In genomic region chr7:127000725-127001124, GRCh38 we compare ENCODE assay signal across 27 cellular contexts.
"Had no signal": no experiment of that assay in that cellular context is flagged by ENCODE, and none has a peak within 500 bp of the region (broad histone marks: within the 10 kb centered on the region; RNA-seq: fewer than 3 reads in every experiment).

No MANE protein-coding gene starts in this region.

- H3K27me3 ChIP-seq: stomach, suprapubic skin, testis, thyroid gland, tibial artery, tibial nerve, transverse colon, upper lobe of left lung, upper lobe of right lung, uterus, vagina had no signal

- H3K4me1 ChIP-seq: stomach, suprapubic skin, testis, thyroid gland, tibial artery, tibial nerve, transverse colon, upper lobe of left lung, upper lobe of right lung, uterus, vagina had no signal

- H3K4me3 ChIP-seq: stomach, suprapubic skin, testis, thoracic aorta, thyroid gland, tibial artery, tibial nerve, transverse colon, upper lobe of left lung, upper lobe of right lung, uterus, vagina had no signal

- H3K36me3 ChIP-seq: stomach, suprapubic skin, thoracic aorta, thyroid gland, tibial artery, tibial nerve, transverse colon, upper lobe of left lung, upper lobe of right lung, uterus, vagina had no signal

- DNase-seq: stimulated activated CD4-positive, alpha-beta T cell treated with anti-CD3 and anti-CD28 coated beads, Interleukin-2, amount 100 ng/mL, for 48 hours; stimulated activated CD4-positive, alpha-beta T cell treated with anti-CD3 and anti-CD28 coated beads, Interleukin-4, amount 100 ng/mL, for 1 hour; stimulated activated CD4-positive, alpha-beta T cell treated with anti-CD3 and anti-CD28 coated beads, Interleukin-4, amount 100 ng/mL, for 24 hours; stimulated activated CD4-positive, alpha-beta T cell treated with anti-CD3 and anti-CD28 coated beads, Interleukin-4, amount 100 ng/mL, for 4 hours; stimulated activated CD8-positive, alpha-beta memory T cell treated with anti-CD3 and anti-CD28 coated beads, Interleukin-4, amount 100 ng/mL, for 48 hours; stimulated activated naive B cell treated with anti-CD40 and anti-IgM and Interleukin-4, amounts not matched to agents 10 μg/mL and 1 μg/mL and 100 μg/mL, for 72 hours; stimulated activated naive CD4-positive, alpha-beta T cell; stimulated activated naive CD4-positive, alpha-beta T cell treated with Interleukin-2 at 50 U/mL for 16 hours; stimulated activated naive CD8-positive, alpha-beta T cell treated with anti-CD3 and anti-CD28 coated beads, Interleukin-15, amount 100 ng/mL, for 72 hours; stimulated activated naive CD8-positive, alpha-beta T cell treated with anti-CD3 and anti-CD28 coated beads, Interleukin-15, Interleukin-2, amounts not matched to agents 100 U/mL and 50 U/mL, for 24 hours; stomach; substantia nigra; testis; thyroid gland; tibial artery; transverse colon; trophoblast cell; upper lobe of left lung; upper lobe of right lung; uterus had no signal

- FAIRE-seq: urothelium cell line had no signal

- ATAC-seq: stimulated activated effector memory CD8-positive, alpha-beta T cell treated with anti-CD3 and anti-CD28 coated beads, Interleukin-12 subunit alpha, Interleukin-12 subunit beta, amount 100 ng/mL, for 72 hours; stimulated activated memory B cell treated with anti-CD40 and anti-IgM and Interleukin-4, amounts not matched to agents 10 μg/mL and 1 μg/mL and 100 μg/mL, for 72 hours; stimulated activated naive B cell treated with anti-CD40 and anti-IgM and Interleukin-4, amounts not matched to agents 10 μg/mL and 1 μg/mL and 100 μg/mL, for 72 hours; stimulated activated naive CD8-positive, alpha-beta T cell treated with anti-CD3 and anti-CD28 coated beads, Interleukin-15, amount 100 ng/mL, for 72 hours; stimulated activated naive CD8-positive, alpha-beta T cell treated with anti-CD3 and anti-CD28 coated beads, Interleukin-15, Interleukin-2, amounts not matched to agents 100 U/mL and 50 U/mL, for 24 hours; upper lobe of right lung had no signal

- H3K9me3 ChIP-seq: stomach, suprapubic skin, testis, thoracic aorta, thyroid gland, tibial artery, tibial nerve, transverse colon, upper lobe of left lung, upper lobe of right lung, uterus, vagina had no signal

- H3K27ac ChIP-seq: stomach, suprapubic skin, testis, thoracic aorta, thyroid gland, tibial artery, tibial nerve, transverse colon, upper lobe of left lung, upper lobe of right lung, uterus, vagina had no signal
